Comparison of ENCODE assay signal across 8 cellular contexts in genomic region chr19:54470991-54471782, GRCh38.
A peak's percentile ranks its signal among the peaks of the same experiment; 100 is the strongest.
DNase-seq lines count a peak whose midpoint lies in the region; ATAC-seq lines count a peak whose summit lies in the region.

No MANE protein-coding gene starts in this region.

- H3K36me3 ChIP-seq in HUES6 (ENCODE audit: control insufficient read depth, insufficient read depth, low read length) = no peaks in the 10 kb centered on the region

- peak overlapping the region; percentile 52 for H3K9ac ChIP-seq in HUES6 (ENCODE audit: low read length)

- peak overlapping the region; percentile 40 to 43 for H3K27ac Mint-ChIP-seq in stimulated activated naive CD8-positive, alpha-beta T cell treated with anti-CD3 and anti-CD28 coated beads, Interleukin-15, amount 100 ng/mL, for 72 hours

- H3K4me1 ChIP-seq in HUES6 (ENCODE audit: control insufficient read depth, insufficient read depth, low read length) = peaks cover 16% of the 10 kb centered on the region

- H3K4me3 Mint-ChIP-seq in stimulated activated naive CD8-positive, alpha-beta T cell treated with anti-CD3 and anti-CD28 coated beads, Interleukin-15, amount 100 ng/mL, for 72 hours = peak overlapping the region; percentile 54 to 77

- H3K27ac ChIP-seq in HUES6 (ENCODE audit: low read depth, low read length) (no peak overlapping the region), caudate nucleus (ENCODE audit: low read depth, low read length) (peak overlapping the region; percentile 26)

- peak; percentile 60 for ATAC-seq in stimulated activated naive CD8-positive, alpha-beta T cell treated with anti-CD3 and anti-CD28 coated beads, Interleukin-15, amount 100 ng/mL, for 72 hours
- no peak for ATAC-seq in HG03457 (IDR thresholded peaks at IDR 0.05; ENCODE audit: unreplicated experiment)
- ATAC-seq in GM21825 (IDR thresholded peaks at IDR 0.05; ENCODE audit: unreplicated experiment) = no peak

- DNase-seq in caudate nucleus (lab: John Stamatoyannopoulos, UW) (peak in 36 of 61 donors; percentile 3 to 67 (median 28)), kidney tubule cell (ENCODE audit: low spot score) (peak; percentile 38), dedifferentiated amniotic fluid mesenchymal stem cell (ENCODE audit: extremely low spot score) (no peak), HuH-7.5 (ENCODE audit: low spot score) (no peak)
- DNase-seq in stimulated activated naive CD8-positive, alpha-beta T cell treated with anti-CD3 and anti-CD28 coated beads, Interleukin-15, amount 100 ng/mL, for 72 hours = no peak

- H3K9me3 ChIP-seq in HUES6 (ENCODE audit: control insufficient read depth, insufficient read depth, low read depth, low read length) = no peaks in the 10 kb centered on the region

- H3K9me3 Mint-ChIP-seq in stimulated activated naive CD8-positive, alpha-beta T cell treated with anti-CD3 and anti-CD28 coated beads, Interleukin-15, amount 100 ng/mL, for 72 hours = no peaks in the 10 kb centered on the region

- H3K27me3 ChIP-seq in HUES6 (ENCODE audit: control insufficient read depth, insufficient read depth, low read length) = peaks cover 38% of the 10 kb centered on the region

- peaks cover 30% of the 10 kb centered on the region for H3K4me1 Mint-ChIP-seq in stimulated activated naive CD8-positive, alpha-beta T cell treated with anti-CD3 and anti-CD28 coated beads, Interleukin-15, amount 100 ng/mL, for 72 hours

- peaks cover 54% of the 10 kb centered on the region for H3K27me3 Mint-ChIP-seq in stimulated activated naive CD8-positive, alpha-beta T cell treated with anti-CD3 and anti-CD28 coated beads, Interleukin-15, amount 100 ng/mL, for 72 hours

- peak overlapping the region; percentile 57 for H3K4me3 ChIP-seq in HUES6 (ENCODE audit: low read depth, low read length)

Comparison
In these comparisons a context has a peak if more than half of its experiments do, and no peak if none do; other contexts are left out.
1. DNase-seq: peak in caudate nucleus (36 of 61) and kidney tubule cell (single experiment); none in stimulated activated naive CD8-positive, alpha-beta T cell treated with anti-CD3 and anti-CD28 coated beads, Interleukin-15, amount 100 ng/mL, for 72 hours (0 of 2), dedifferentiated amniotic fluid mesenchymal stem cell (single experiment) and HuH-7.5 (single experiment).